Comparison of ENCODE assay signal across 8 cellular contexts in genomic region chr20:53869466-53870258, GRCh38.
DNase-seq lines count a peak whose midpoint lies in the region; ATAC-seq and TF ChIP-seq lines count a peak whose summit lies in the region.

No MANE protein-coding gene starts in this region.

- no peaks in the 10 kb centered on the region for H3K27me3 Mint-ChIP-seq in activated CD4-positive, alpha-beta memory T cell treated with anti-CD3 and anti-CD28 coated beads for 36 hours
- H3K27me3 Mint-ChIP-seq in endodermal cell (ENCODE audit: insufficient read depth), result no peaks in the 10 kb centered on the region

- H3K9me3 Mint-ChIP-seq in activated CD4-positive, alpha-beta memory T cell treated with anti-CD3 and anti-CD28 coated beads for 36 hours, result no peaks in the 10 kb centered on the region
- H3K9me3 Mint-ChIP-seq in endodermal cell, result no peaks in the 10 kb centered on the region

- H3K4me3 ChIP-seq in BLaER1 (no peak overlapping the region), endodermal cell (ENCODE audit: low read length) (no peak overlapping the region), stomach (no peak overlapping the region)

- CTCF ChIA-PET in activated CD4-positive, alpha-beta memory T cell treated with anti-CD3 and anti-CD28 coated beads for 36 hours (lab: Charles Lee), result interaction anchor here (0.6 to 1.8 kb wide), 13 partner anchors 14 to 359 kb away, joined by 3 to 9 read pairs (median 4); no protein-coding TSS in a partner anchor

- DNase-seq in NCI-H82 treated with DMSO at 0.1 percent for 48 hours (lab: John Stamatoyannopoulos, UW; ENCODE audit: unreplicated experiment), result peak; percentile 69
- DNase-seq in activated CD4-positive, alpha-beta memory T cell treated with anti-CD3 and anti-CD28 coated beads for 36 hours, result peak; percentile 87
- peak; percentile 91 for DNase-seq in endodermal cell
- peak; percentile 84 for DNase-seq in myocyte (ENCODE audit: low read depth)
- peak; percentile 79 for DNase-seq in stomach

- H3K27me3 ChIP-seq in BLaER1, result no peaks in the 10 kb centered on the region
- H3K27me3 ChIP-seq in endodermal cell (ENCODE audit: control insufficient read depth, insufficient read depth, low read length, poor library complexity, severe bottlenecking), result no peaks in the 10 kb centered on the region
- no peaks in the 10 kb centered on the region for H3K27me3 ChIP-seq in stomach

- H3K4me1 Mint-ChIP-seq in activated CD4-positive, alpha-beta memory T cell treated with anti-CD3 and anti-CD28 coated beads for 36 hours (ENCODE audit: low read depth), result peaks cover 68% of the 10 kb centered on the region
- peaks cover 65% of the 10 kb centered on the region for H3K4me1 Mint-ChIP-seq in endodermal cell

- H3K27ac ChIP-seq in BLaER1 (peak overlapping the region; percentile 76), endodermal cell (ENCODE audit: low read depth, low read length) (no peak overlapping the region), stomach (peak overlapping the region; percentile 32 to 78 (median 70))

- peaks cover 84% of the 10 kb centered on the region for H3K4me1 ChIP-seq in BLaER1
- peaks cover 21% of the 10 kb centered on the region for H3K4me1 ChIP-seq in endodermal cell (ENCODE audit: control insufficient read depth, insufficient read depth, low read length)
- H3K4me1 ChIP-seq in stomach, result peaks cover 33 to 73% (median 51%) of the 10 kb centered on the region in 4 donors

- H3K9ac ChIP-seq in BLaER1, result peak overlapping the region; percentile 48; the same call in 1 of the 2 replicates
- H3K9ac ChIP-seq in endodermal cell (ENCODE audit: extremely low read depth, low read length, poor library complexity, severe bottlenecking), result no peak overlapping the region

- H4K20me1 ChIP-seq in BLaER1, result no peaks in the 10 kb centered on the region

- TF ChIP-seq CTCF in endodermal cell (conservative IDR thresholded peaks at IDR 0.05) (peak; percentile 96), stomach (IDR thresholded peaks at IDR 0.05) (peak in 5 of 7 experiments; percentile 68 to 92 (median 76))

- WGBS in endodermal cell (ENCODE audit: insufficient coverage in 1 of 2, insufficient read length in 1 of 2), 2 experiments, result 5 to 37% methylated on average over 4 to 7 of the region's 8 CpGs
- 17 to 22% (median 20%) methylated on average over 8 of the region's 8 CpGs for WGBS in stomach, 5 donors

- POLR2A ChIA-PET in activated CD4-positive, alpha-beta memory T cell treated with anti-CD3 and anti-CD28 coated beads for 36 hours (lab: Charles Lee), result interaction anchor here (0.7 to 1.3 kb wide), 2 partner anchors 16 to 289 kb away, joined by 4 to 5 read pairs; no protein-coding TSS in a partner anchor

- H3K36me3 ChIP-seq in BLaER1 (no peaks in the 10 kb centered on the region), endodermal cell (ENCODE audit: control insufficient read depth, insufficient read depth, low read length) (no peaks in the 10 kb centered on the region), stomach (no peaks in the 10 kb centered on the region)

- no peak for TF ChIP-seq POLR2A in stomach (IDR thresholded peaks at IDR 0.05)

- H3K36me3 Mint-ChIP-seq in activated CD4-positive, alpha-beta memory T cell treated with anti-CD3 and anti-CD28 coated beads for 36 hours, result no peaks in the 10 kb centered on the region
- H3K36me3 Mint-ChIP-seq in endodermal cell (ENCODE audit: low read depth), result no peaks in the 10 kb centered on the region

- peak overlapping the region; percentile 52 for H3K4me3 Mint-ChIP-seq in activated CD4-positive, alpha-beta memory T cell treated with anti-CD3 and anti-CD28 coated beads for 36 hours
- H3K4me3 Mint-ChIP-seq in endodermal cell, result no peak overlapping the region

- no peaks in the 10 kb centered on the region for H3K9me3 ChIP-seq in BLaER1
- H3K9me3 ChIP-seq in endodermal cell (ENCODE audit: control insufficient read depth, low read length), result no peaks in the 10 kb centered on the region
- no peaks in the 10 kb centered on the region for H3K9me3 ChIP-seq in stomach

- peak overlapping the region; percentile 77 for H3K27ac Mint-ChIP-seq in activated CD4-positive, alpha-beta memory T cell treated with anti-CD3 and anti-CD28 coated beads for 36 hours
- H3K27ac Mint-ChIP-seq in endodermal cell, result peak overlapping the region; percentile 46

- ATAC-seq in GM19025 (IDR thresholded peaks at IDR 0.05; ENCODE audit: low read depth, unreplicated experiment) (peak; percentile 52), HG03442 (IDR thresholded peaks at IDR 0.05; ENCODE audit: unreplicated experiment) (peak; percentile 64)

- intact Hi-C loops in activated CD4-positive, alpha-beta memory T cell treated with anti-CD3 and anti-CD28 coated beads for 36 hours (cut with micrococcal nuclease), result loop anchor here (1.0 to 5.0 kb wide), 10 partner anchors 24 to 290 kb away; no protein-coding TSS in a partner anchor
- intact Hi-C loops in stomach (cut with DNase I; ENCODE audit: low total_unique reads), result no loop called here

- no peak for TF ChIP-seq EP300 in stomach (IDR thresholded peaks at IDR 0.05)

- H3K4me2 ChIP-seq in BLaER1, result peak overlapping the region; percentile 77
